ENCODE assay signal across 20 cellular contexts in genomic region chr3:17550624-17551023, GRCh38.
"Had no signal": no experiment of that assay in that cellular context is flagged by ENCODE, and none has a peak within 500 bp of the region (broad histone marks: within the 10 kb centered on the region; RNA-seq: fewer than 3 reads in every experiment).

No MANE protein-coding gene starts in this region.

- H3K27ac ChIP-seq: SJSA1, SK-N-MC had no signal

- ATAC-seq: HepG2 had no signal

- FAIRE-seq: HepG2, RCC 7860 had no signal

- H3K36me3 ChIP-seq: MG63, SJSA1 had no signal

- DNase-seq: IMR-90, Karpas-422, KG1, MG63, NCI-H1092 treated with DMSO at 0.1 percent for 48 hours, NCI-H1436, NCI-H187, NCI-H2029, NCI-H2081 treated with DMSO at 0.1 percent for 48 hours, NCI-H2171, NCI-H226, NCI-H510A, NCI-H774, Right ventricle myocardium superior, RPMI8226, SIG-M5 had no signal

- H3K4me3 ChIP-seq: MG63, SJSA1, SK-N-MC had no signal

- H3K9me3 ChIP-seq: MG63, SJSA1 had no signal

- H3K27me3 ChIP-seq: MG63, SJSA1 had no signal

- H3K4me1 ChIP-seq: SJSA1 had no signal
